In the genomic region with DNA sequence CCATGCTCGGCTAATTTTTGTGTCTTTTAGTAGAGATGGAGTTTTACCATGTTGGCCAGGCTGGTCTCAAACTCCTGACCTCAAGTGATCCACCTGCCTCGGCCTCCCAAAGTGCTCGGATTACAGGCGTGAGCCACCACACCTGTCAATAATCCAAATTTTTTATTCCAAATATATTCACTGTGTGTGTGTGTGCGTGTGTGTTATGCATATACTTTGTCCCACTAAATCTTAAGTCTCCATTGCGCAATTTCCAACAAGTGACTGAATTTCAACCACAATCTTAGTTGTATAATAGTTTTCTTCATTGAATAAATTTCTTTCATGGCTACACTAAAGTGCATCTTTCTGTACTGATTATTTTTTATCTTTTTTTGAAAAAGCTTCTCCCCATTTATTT, we compare ENCODE assay signal across 15 cellular contexts.
"Had no signal": no experiment of that assay in that cellular context is flagged by ENCODE, and none has a peak within 500 bp of the region (broad histone marks: within the 10 kb centered on the region; RNA-seq: fewer than 3 reads in every experiment).

No MANE protein-coding gene starts in this region.

- H3K4me3 Mint-ChIP-seq: memory B cell, T-helper 17 cell had no signal

- H3K4me3 ChIP-seq: adrenal gland, pancreas, suprapubic skin, upper lobe of left lung had no signal

- H3K27ac Mint-ChIP-seq: activated T-cell treated with anti-CD3 and anti-CD28 coated beads, Interleukin-2, amount 50 U/mL, for 72 hours; memory B cell; T-helper 17 cell had no signal

- DNase-seq: activated gamma-delta T cell treated with Interleukin-2 at 50 U/mL for 16 hours; activated T-cell treated with anti-CD3 and anti-CD28 coated beads, Interleukin-2, amount 50 U/mL, for 72 hours; adrenal gland; central memory CD4-positive, alpha-beta T cell; cortex of kidney; effector CD8-positive, alpha-beta T cell; left ventricle myocardium inferior; pancreas; stimulated activated CD4-positive, alpha-beta T cell treated with anti-CD3 and anti-CD28 coated beads, Interleukin-4, amount 100 ng/mL, for 1 hour; stimulated activated CD8-positive, alpha-beta memory T cell treated with anti-CD3 and anti-CD28 coated beads, Interleukin-4, amount 100 ng/mL, for 48 hours; stimulated activated naive CD8-positive, alpha-beta T cell treated with anti-CD3 and anti-CD28 coated beads, Interleukin-15, Interleukin-2, amounts not matched to agents 100 U/mL and 50 U/mL, for 24 hours; T-helper 17 cell; upper lobe of left lung had no signal

- H3K27ac ChIP-seq: adrenal gland, left ventricle myocardium inferior, pancreas, suprapubic skin, upper lobe of left lung had no signal

- H3K27me3 Mint-ChIP-seq: memory B cell, T-helper 17 cell had no signal

- ATAC-seq: activated T-cell treated with anti-CD3 and anti-CD28 coated beads, Interleukin-2, amount 50 U/mL, for 72 hours; pancreas; stimulated activated naive CD8-positive, alpha-beta T cell treated with anti-CD3 and anti-CD28 coated beads, Interleukin-15, Interleukin-2, amounts not matched to agents 100 U/mL and 50 U/mL, for 24 hours; T-helper 17 cell had no signal

- H3K9me3 ChIP-seq: adrenal gland, left ventricle myocardium inferior, pancreas, suprapubic skin, upper lobe of left lung had no signal

- H3K27me3 ChIP-seq: adrenal gland, pancreas, suprapubic skin, upper lobe of left lung had no signal

- H3K9me3 Mint-ChIP-seq: activated T-cell treated with anti-CD3 and anti-CD28 coated beads, Interleukin-2, amount 50 U/mL, for 72 hours; memory B cell had no signal
